26 cellular contexts compared by ENCODE assay signal in the genomic region with DNA sequence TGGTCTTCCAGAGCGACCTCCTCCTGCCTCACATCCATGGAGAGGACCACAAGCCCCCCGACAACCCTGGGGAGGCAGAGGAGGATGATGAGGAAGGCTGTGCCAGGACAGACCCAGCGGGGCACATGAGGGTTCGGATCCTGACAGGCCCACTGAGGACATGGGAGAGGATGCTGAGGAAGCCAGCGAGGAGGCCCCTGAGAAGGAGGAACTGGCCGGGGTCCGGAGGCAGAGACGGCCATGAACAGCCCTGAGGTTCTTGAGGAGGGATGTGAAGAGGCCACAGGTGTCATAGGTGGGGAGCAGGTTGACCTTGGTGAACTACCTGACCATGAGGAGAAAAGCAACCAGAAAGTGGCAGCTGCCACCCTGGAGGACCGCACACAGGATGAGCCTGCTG. TPM values are rescaled to one million over a fixed set of nuclear protein-coding genes. Genes with fewer than 3 reads are reported as not detected.
"Had no signal": no experiment of that assay in that cellular context is flagged by ENCODE, and none has a peak within 500 bp of the region (broad histone marks: within the 10 kb centered on the region; RNA-seq: fewer than 3 reads in every experiment).

No MANE protein-coding gene starts in this region.

- FAIRE-seq: HTR-8/SVneo, K562 had no signal

- H3K27ac ChIP-seq: HL-60, KMS-11, SJCRH30 had no signal

- H3K4me2 ChIP-seq: KMS-11 had no signal

- H3K36me3 ChIP-seq: SJCRH30 had no signal

- H3K4me3 Mint-ChIP-seq: IgD-negative memory B cell had no signal

- H3K4me1 ChIP-seq: SJCRH30 had no signal

- H3K4me1 Mint-ChIP-seq: IgD-negative memory B cell had no signal

- H3K27me3 ChIP-seq: SJCRH30 had no signal

- H3K4me3 ChIP-seq: K562, SJCRH30 had no signal

- H3K27ac Mint-ChIP-seq: IgD-negative memory B cell had no signal

- H3K9me3 ChIP-seq: SJCRH30 had no signal

- H3K9ac ChIP-seq: KMS-11 had no signal

- ATAC-seq: Panc1, PC-3, Right ventricle myocardium inferior, SK-N-SH treated with all-trans-retinoic acid at 6 μM for 48 hours had no signal

- DNase-seq: Kasumi-1, MM.1S, NCI-H1092 treated with DMSO at 0.1 percent for 48 hours, NCI-H1436, NCI-H187, NCI-H2029, NCI-H2081 treated with DMSO at 0.1 percent for 48 hours, NCI-H2171, NCI-H226, NCI-H446, NCI-H510A, NCI-H524 treated with DMSO at 0.1 percent for 48 hours, NCI-H69, NCI-H774, PC-3, SHP77 treated with DMSO at 0.1 percent for 48 hours, SJCRH30 had no signal

RNA-seq across cellular contexts. Expression of a gene that starts 54.9 kb away (rescaled TPM):
- total RNA-seq: K562, OCI-LY7, Right ventricle myocardium inferior, SJCRH30 had no signal
